1 cellular context compared by ENCODE assay signal in genomic region chr16:10312784-10313724, GRCh38.
TF ChIP-seq lines count a peak whose summit lies in the region.

No MANE protein-coding gene starts in this region.

TF ChIP-seq in GM12878, 131 proteins besides CTCF, POLR2A, EP300 and RAD21 (continued from another document):
- TF ChIP-seq, protein P1, sequence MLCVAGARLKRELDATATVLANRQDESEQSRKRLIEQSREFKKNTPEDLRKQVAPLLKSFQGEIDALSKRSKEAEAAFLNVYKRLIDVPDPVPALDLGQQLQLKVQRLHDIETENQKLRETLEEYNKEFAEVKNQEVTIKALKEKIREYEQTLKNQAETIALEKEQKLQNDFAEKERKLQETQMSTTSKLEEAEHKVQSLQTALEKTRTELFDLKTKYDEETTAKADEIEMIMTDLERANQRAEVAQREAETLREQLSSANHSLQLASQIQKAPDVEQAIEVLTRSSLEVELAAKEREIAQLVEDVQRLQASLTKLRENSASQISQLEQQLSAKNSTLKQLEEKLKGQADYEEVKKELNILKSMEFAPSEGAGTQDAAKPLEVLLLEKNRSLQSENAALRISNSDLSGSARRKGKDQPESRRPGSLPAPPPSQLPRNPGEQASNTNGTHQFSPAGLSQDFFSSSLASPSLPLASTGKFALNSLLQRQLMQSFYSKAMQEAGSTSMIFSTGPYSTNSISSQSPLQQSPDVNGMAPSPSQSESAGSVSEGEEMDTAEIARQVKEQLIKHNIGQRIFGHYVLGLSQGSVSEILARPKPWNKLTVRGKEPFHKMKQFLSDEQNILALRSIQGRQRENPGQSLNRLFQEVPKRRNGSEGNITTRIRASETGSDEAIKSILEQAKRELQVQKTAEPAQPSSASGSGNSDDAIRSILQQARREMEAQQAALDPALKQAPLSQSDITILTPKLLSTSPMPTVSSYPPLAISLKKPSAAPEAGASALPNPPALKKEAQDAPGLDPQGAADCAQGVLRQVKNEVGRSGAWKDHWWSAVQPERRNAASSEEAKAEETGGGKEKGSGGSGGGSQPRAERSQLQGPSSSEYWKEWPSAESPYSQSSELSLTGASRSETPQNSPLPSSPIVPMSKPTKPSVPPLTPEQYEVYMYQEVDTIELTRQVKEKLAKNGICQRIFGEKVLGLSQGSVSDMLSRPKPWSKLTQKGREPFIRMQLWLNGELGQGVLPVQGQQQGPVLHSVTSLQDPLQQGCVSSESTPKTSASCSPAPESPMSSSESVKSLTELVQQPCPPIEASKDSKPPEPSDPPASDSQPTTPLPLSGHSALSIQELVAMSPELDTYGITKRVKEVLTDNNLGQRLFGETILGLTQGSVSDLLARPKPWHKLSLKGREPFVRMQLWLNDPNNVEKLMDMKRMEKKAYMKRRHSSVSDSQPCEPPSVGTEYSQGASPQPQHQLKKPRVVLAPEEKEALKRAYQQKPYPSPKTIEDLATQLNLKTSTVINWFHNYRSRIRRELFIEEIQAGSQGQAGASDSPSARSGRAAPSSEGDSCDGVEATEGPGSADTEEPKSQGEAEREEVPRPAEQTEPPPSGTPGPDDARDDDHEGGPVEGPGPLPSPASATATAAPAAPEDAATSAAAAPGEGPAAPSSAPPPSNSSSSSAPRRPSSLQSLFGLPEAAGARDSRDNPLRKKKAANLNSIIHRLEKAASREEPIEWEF (IDR thresholded peaks at IDR 0.05; ENCODE audit: insufficient replicate concordance, low read depth, low read length): peak; percentile 90
- TF ChIP-seq BMI1 (IDR thresholded peaks at IDR 0.05; ENCODE audit: borderline replicate concordance): no peak
- TF ChIP-seq, protein P2, sequence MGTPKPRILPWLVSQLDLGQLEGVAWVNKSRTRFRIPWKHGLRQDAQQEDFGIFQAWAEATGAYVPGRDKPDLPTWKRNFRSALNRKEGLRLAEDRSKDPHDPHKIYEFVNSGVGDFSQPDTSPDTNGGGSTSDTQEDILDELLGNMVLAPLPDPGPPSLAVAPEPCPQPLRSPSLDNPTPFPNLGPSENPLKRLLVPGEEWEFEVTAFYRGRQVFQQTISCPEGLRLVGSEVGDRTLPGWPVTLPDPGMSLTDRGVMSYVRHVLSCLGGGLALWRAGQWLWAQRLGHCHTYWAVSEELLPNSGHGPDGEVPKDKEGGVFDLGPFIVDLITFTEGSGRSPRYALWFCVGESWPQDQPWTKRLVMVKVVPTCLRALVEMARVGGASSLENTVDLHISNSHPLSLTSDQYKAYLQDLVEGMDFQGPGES (IDR thresholded peaks at IDR 0.05): no peak
- TF ChIP-seq ZBTB33 (IDR thresholded peaks at IDR 0.05): no peak
- peak; percentile 43; the same call in 1 of the 2 replicates for TF ChIP-seq SPI1 (IDR thresholded peaks at IDR 0.05; ENCODE audit: borderline replicate concordance, insufficient read depth, low read depth, low read length)
- peak; percentile 75 for TF ChIP-seq GATAD2B (conservative IDR thresholded peaks at IDR 0.05; ENCODE audit: low read depth)
- TF ChIP-seq, protein P3, sequence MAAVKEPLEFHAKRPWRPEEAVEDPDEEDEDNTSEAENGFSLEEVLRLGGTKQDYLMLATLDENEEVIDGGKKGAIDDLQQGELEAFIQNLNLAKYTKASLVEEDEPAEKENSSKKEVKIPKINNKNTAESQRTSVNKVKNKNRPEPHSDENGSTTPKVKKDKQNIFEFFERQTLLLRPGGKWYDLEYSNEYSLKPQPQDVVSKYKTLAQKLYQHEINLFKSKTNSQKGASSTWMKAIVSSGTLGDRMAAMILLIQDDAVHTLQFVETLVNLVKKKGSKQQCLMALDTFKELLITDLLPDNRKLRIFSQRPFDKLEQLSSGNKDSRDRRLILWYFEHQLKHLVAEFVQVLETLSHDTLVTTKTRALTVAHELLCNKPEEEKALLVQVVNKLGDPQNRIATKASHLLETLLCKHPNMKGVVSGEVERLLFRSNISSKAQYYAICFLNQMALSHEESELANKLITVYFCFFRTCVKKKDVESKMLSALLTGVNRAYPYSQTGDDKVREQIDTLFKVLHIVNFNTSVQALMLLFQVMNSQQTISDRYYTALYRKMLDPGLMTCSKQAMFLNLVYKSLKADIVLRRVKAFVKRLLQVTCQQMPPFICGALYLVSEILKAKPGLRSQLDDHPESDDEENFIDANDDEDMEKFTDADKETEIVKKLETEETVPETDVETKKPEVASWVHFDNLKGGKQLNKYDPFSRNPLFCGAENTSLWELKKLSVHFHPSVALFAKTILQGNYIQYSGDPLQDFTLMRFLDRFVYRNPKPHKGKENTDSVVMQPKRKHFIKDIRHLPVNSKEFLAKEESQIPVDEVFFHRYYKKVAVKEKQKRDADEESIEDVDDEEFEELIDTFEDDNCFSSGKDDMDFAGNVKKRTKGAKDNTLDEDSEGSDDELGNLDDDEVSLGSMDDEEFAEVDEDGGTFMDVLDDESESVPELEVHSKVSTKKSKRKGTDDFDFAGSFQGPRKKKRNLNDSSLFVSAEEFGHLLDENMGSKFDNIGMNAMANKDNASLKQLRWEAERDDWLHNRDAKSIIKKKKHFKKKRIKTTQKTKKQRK (IDR thresholded peaks at IDR 0.05; ENCODE audit: low read depth, low read length): no peak
- peak; percentile 71; the same call in 1 of the 2 replicates for TF ChIP-seq MTA2 (IDR thresholded peaks at IDR 0.05; ENCODE audit: low read depth)
